23 cellular contexts compared by ENCODE assay signal in the genomic region with DNA sequence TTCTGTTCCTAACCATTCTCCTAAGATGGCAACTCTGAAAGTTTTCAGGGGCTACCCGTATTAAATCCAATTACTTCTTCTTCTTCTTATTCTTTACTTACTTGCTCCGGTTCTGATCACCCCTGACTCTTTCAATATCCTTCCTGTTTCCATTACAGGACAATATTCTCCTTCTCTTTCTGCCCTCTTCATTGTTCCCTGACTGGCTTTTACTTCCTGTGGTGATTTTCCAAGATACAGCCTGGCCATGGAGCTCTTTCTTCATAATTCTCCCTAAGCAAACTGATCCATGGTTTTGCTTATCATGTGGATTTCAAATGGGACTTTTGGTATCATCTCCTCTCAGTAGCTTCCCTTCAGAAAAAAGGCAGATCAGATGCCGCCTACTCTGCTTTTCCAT. TPM values are rescaled to one million over a fixed set of nuclear protein-coding genes. Genes with fewer than 3 reads are reported as not detected.
A peak's percentile ranks its signal among the peaks of the same experiment; 100 is the strongest.
DNase-seq lines count a peak whose midpoint lies in the region; ATAC-seq and TF ChIP-seq lines count a peak whose summit lies in the region.
"Had no signal": no experiment of that assay in that cellular context is flagged by ENCODE, and none has a peak within 500 bp of the region (broad histone marks: within the 10 kb centered on the region; RNA-seq: fewer than 3 reads in every experiment).

No MANE protein-coding gene starts in this region.

- H3K4me3 ChIP-seq in fibroblast of pulmonary artery (replicated peaks; ENCODE audit: low read depth, low read length), result no peak overlapping the region
- H3K4me3 ChIP-seq: A549; BLaER1 treated with 17β-estradiol and CSF1 and Interleukin-3, amounts not matched to agents 10 nM and 100 nM; GM12878; GM23248 had no signal

- no peaks in the 10 kb centered on the region for H3K9me3 ChIP-seq in T-helper 17 cell (ENCODE audit: control insufficient read depth, low read length, poor library complexity, severe bottlenecking)
- H3K9me3 ChIP-seq: A549; BE2C; BLaER1 treated with 17β-estradiol and CSF1 and Interleukin-3, amounts not matched to agents 10 nM and 100 nM had no signal

- H3K27me3 Mint-ChIP-seq in T-helper 17 cell, result no peaks in the 10 kb centered on the region
- no peaks in the 10 kb centered on the region for H3K27me3 Mint-ChIP-seq in activated CD8-positive, alpha-beta T cell treated with anti-CD3 and anti-CD28 coated beads for 36 hours
- H3K27me3 Mint-ChIP-seq: CD4-positive, alpha-beta T cell; CD8-positive, alpha-beta memory T cell had no signal

- H3K4me1 Mint-ChIP-seq in T-helper 17 cell, result peaks cover 9% of the 10 kb centered on the region
- H3K4me1 Mint-ChIP-seq in activated CD8-positive, alpha-beta T cell treated with anti-CD3 and anti-CD28 coated beads for 36 hours (ENCODE audit: low read depth), result no peaks in the 10 kb centered on the region
- H3K4me1 Mint-ChIP-seq: CD14-positive monocyte had no signal

- H3K27ac Mint-ChIP-seq in T-helper 17 cell, result peak overlapping the region; percentile 14
- no peak overlapping the region for H3K27ac Mint-ChIP-seq in activated CD8-positive, alpha-beta T cell treated with anti-CD3 and anti-CD28 coated beads for 36 hours
- H3K27ac Mint-ChIP-seq: CD4-positive, alpha-beta T cell; CD8-positive, alpha-beta memory T cell had no signal

- no peak overlapping the region for H3K4me3 Mint-ChIP-seq in T-helper 17 cell
- H3K4me3 Mint-ChIP-seq in activated CD8-positive, alpha-beta T cell treated with anti-CD3 and anti-CD28 coated beads for 36 hours, result no peak overlapping the region
- H3K4me3 Mint-ChIP-seq: CD14-positive monocyte; CD4-positive, alpha-beta T cell; CD8-positive, alpha-beta memory T cell had no signal

- CTCF ChIA-PET in activated CD8-positive, alpha-beta T cell treated with anti-CD3 and anti-CD28 coated beads for 36 hours (lab: Charles Lee), result no interaction called here

- DNase-seq in T-helper 17 cell (no peak), dermis blood vessel endothelial cell (peak; percentile 55), fibroblast of pulmonary artery (ENCODE audit: low read depth) (peak; percentile 7), NCI-H524 treated with DMSO at 0.1 percent for 48 hours (lab: John Stamatoyannopoulos, UW) (no peak)
- no peak for DNase-seq in activated CD8-positive, alpha-beta T cell treated with anti-CD3 and anti-CD28 coated beads for 36 hours
- DNase-seq: 8988T; ACHN; AML-193; BE2C; CD4-positive, alpha-beta T cell; CD8-positive, alpha-beta memory T cell; DMS 273 treated with DMSO at 0.1 percent for 48 hours; DMS79; EL; GDM1; GM23248; H7; HCEC 1CT had no signal

- ATAC-seq in T-helper 17 cell (no peak), HG02642 (IDR thresholded peaks at IDR 0.05; ENCODE audit: poor library complexity, unreplicated experiment) (no peak)
- ATAC-seq in activated CD8-positive, alpha-beta T cell treated with anti-CD3 and anti-CD28 coated beads for 36 hours, result no peak
- ATAC-seq: A549, GM12878 had no signal

- peaks cover 15% of the 10 kb centered on the region for H3K36me3 Mint-ChIP-seq in T-helper 17 cell (ENCODE audit: low read depth)
- H3K36me3 Mint-ChIP-seq in activated CD8-positive, alpha-beta T cell treated with anti-CD3 and anti-CD28 coated beads for 36 hours (ENCODE audit: low read depth), result peaks cover 13% of the 10 kb centered on the region

- POLR2A ChIA-PET in activated CD8-positive, alpha-beta T cell treated with anti-CD3 and anti-CD28 coated beads for 36 hours (lab: Charles Lee), result no interaction called here

- no peaks in the 10 kb centered on the region for H3K9me3 Mint-ChIP-seq in activated CD8-positive, alpha-beta T cell treated with anti-CD3 and anti-CD28 coated beads for 36 hours
- H3K9me3 Mint-ChIP-seq: CD14-positive monocyte; CD4-positive, alpha-beta T cell; CD8-positive, alpha-beta memory T cell had no signal

- intact Hi-C loops in activated CD8-positive, alpha-beta T cell treated with anti-CD3 and anti-CD28 coated beads for 36 hours (cut with micrococcal nuclease), result no loop called here

- no peak for TF ChIP-seq CTCF in fibroblast of pulmonary artery (IDR thresholded peaks at IDR 0.05; ENCODE audit: low read length, missing control alignments)
- no peak for TF ChIP-seq CTCF in activated CD8-positive, alpha-beta T cell treated with anti-CD3 and anti-CD28 coated beads for 36 hours (IDR thresholded peaks at IDR 0.05)

RNA-seq across cellular contexts. Expression of gene CCDC186, which starts 35.4 kb away (rescaled TPM):
- total RNA-seq in T-helper 17 cell (10 to 100 TPM; 44.8 to 47.6 TPM), dermis blood vessel endothelial cell (21.6 and 24.3 TPM in 2 replicates)
- total RNA-seq in activated CD8-positive, alpha-beta T cell treated with anti-CD3 and anti-CD28 coated beads for 36 hours, result 10 to 100 TPM; 10.5 to 11.6 TPM

RNA-seq across cellular contexts. Expression of gene TDRD1, which starts 40.6 kb away (rescaled TPM):
- total RNA-seq in T-helper 17 cell, result under 1 TPM in 1 of 2 donors, not detected in 1; 0.20 TPM
- total RNA-seq in dermis blood vessel endothelial cell, result under 0.01 TPM in 2 replicates
- total RNA-seq in activated CD8-positive, alpha-beta T cell treated with anti-CD3 and anti-CD28 coated beads for 36 hours, result under 1 TPM; 0.05 to 0.16 TPM
- total RNA-seq: CD4-positive, alpha-beta T cell; GM12878; GM23248 had no signal

Comparison
In these comparisons a context has a peak if more than half of its experiments do, and no peak if none do; other contexts are left out.
1. DNase-seq: peak in dermis blood vessel endothelial cell (single experiment) and fibroblast of pulmonary artery (single experiment); none in T-helper 17 cell (0 of 3), NCI-H524 treated with DMSO at 0.1 percent for 48 hours (single experiment) and activated CD8-positive, alpha-beta T cell treated with anti-CD3 and anti-CD28 coated beads for 36 hours (single experiment).